21 cellular contexts compared by ENCODE assay signal in genomic region chr19:4748589-4748988, GRCh38. TPM values are rescaled to one million over a fixed set of nuclear protein-coding genes. Genes with fewer than 3 reads are reported as not detected.
DNase-seq lines count a peak whose midpoint lies in the region; TF ChIP-seq lines count a peak whose summit lies in the region.
"Had no signal": no experiment of that assay in that cellular context is flagged by ENCODE, and none has a peak within 500 bp of the region (broad histone marks: within the 10 kb centered on the region; RNA-seq: fewer than 3 reads in every experiment).

No MANE protein-coding gene starts in this region.

- H3K36me3 Mint-ChIP-seq in neural progenitor cell: no peaks in the 10 kb centered on the region

- H3K4me1 ChIP-seq in neural progenitor cell (no peaks in the 10 kb centered on the region), right atrium auricular region (peaks cover 0 to 13% of the 10 kb centered on the region in 2 donors), OCI-LY7 (ENCODE audit: insufficient read depth, low read length, poor library complexity, severe bottlenecking) (no peaks in the 10 kb centered on the region)

- POLR2A ChIA-PET in OCI-LY7 (lab: Charles Lee): no interaction called here

- peaks cover 9% of the 10 kb centered on the region for H3K27me3 Mint-ChIP-seq in neural progenitor cell (ENCODE audit: insufficient read depth, low read depth)

- TF ChIP-seq CTCF in neural progenitor cell (IDR thresholded peaks at IDR 0.05) (no peak), right atrium auricular region (IDR thresholded peaks at IDR 0.05) (no peak), OCI-LY7 (conservative IDR thresholded peaks at IDR 0.05; ENCODE audit: low read length) (no peak)

- H4K20me1 ChIP-seq in neural progenitor cell (ENCODE audit: low read depth) (no peaks in the 10 kb centered on the region), OCI-LY7 (ENCODE audit: insufficient read depth, low read length) (no peaks in the 10 kb centered on the region)

- BruUV-seq in OCI-LY7 (replicated peaks; lab: Mats Ljungman, UMichigan): no TSS peak

- CTCF ChIA-PET in OCI-LY7 (lab: Charles Lee; ENCODE audit: unreplicated experiment): no interaction called here

- H3K4me3 Mint-ChIP-seq in neural progenitor cell: no peak overlapping the region
- H3K4me3 Mint-ChIP-seq: HFFc6; stimulated activated naive CD8-positive, alpha-beta T cell treated with anti-CD3 and anti-CD28 coated beads, Interleukin-15, amount 100 ng/mL, for 72 hours; T-helper 1 cell treated with Interleukin-12 subunit alpha and Interleukin-12 subunit beta and Interleukin-4 antibody, amounts not matched to agents 30 μg/mL and 1 μg/mL, for 36 hours had no signal

- H3K27ac Mint-ChIP-seq in neural progenitor cell: peak overlapping the region; percentile 29
- H3K27ac Mint-ChIP-seq: HFFc6; stimulated activated naive CD8-positive, alpha-beta T cell treated with anti-CD3 and anti-CD28 coated beads, Interleukin-15, amount 100 ng/mL, for 72 hours; T-helper 1 cell treated with Interleukin-12 subunit alpha and Interleukin-12 subunit beta and Interleukin-4 antibody, amounts not matched to agents 30 μg/mL and 1 μg/mL, for 36 hours had no signal

- H2AFZ ChIP-seq in neural progenitor cell (replicated peaks) (no peak overlapping the region), OCI-LY7 (ENCODE audit: low read length) (no peak overlapping the region)

- H3K4me2 ChIP-seq in neural progenitor cell: no peak overlapping the region
- H3K4me2 ChIP-seq in OCI-LY7 (ENCODE audit: low read length): no peak overlapping the region

- H3K4me1 Mint-ChIP-seq in neural progenitor cell: peaks cover 14% of the 10 kb centered on the region
- H3K4me1 Mint-ChIP-seq: stimulated activated naive CD8-positive, alpha-beta T cell treated with anti-CD3 and anti-CD28 coated beads, Interleukin-15, amount 100 ng/mL, for 72 hours had no signal

- H3K27ac ChIP-seq in neural progenitor cell (no peak overlapping the region), right atrium auricular region (no peak overlapping the region), OCI-LY7 (ENCODE audit: low read depth, low read length, poor library complexity, severe bottlenecking) (no peak overlapping the region)
- H3K27ac ChIP-seq: 22Rv1, body of pancreas had no signal

- H3K9ac ChIP-seq in neural progenitor cell: no peak overlapping the region

- H3K79me2 ChIP-seq in neural progenitor cell (ENCODE audit: low read depth) (no peaks in the 10 kb centered on the region), OCI-LY7 (ENCODE audit: insufficient read depth, low read depth, low read length) (no peaks in the 10 kb centered on the region)

- H3K36me3 ChIP-seq in neural progenitor cell (no peaks in the 10 kb centered on the region), right atrium auricular region (no peaks in the 10 kb centered on the region), OCI-LY7 (ENCODE audit: insufficient read depth, low read length) (no peaks in the 10 kb centered on the region)

- DNase-seq in DMS 273 (lab: John Stamatoyannopoulos, UW; ENCODE audit: unreplicated experiment): peak; percentile 33
- no peak for DNase-seq in DMS 273 treated with DMSO at 0.1 percent for 48 hours (lab: John Stamatoyannopoulos, UW)
- peak; percentile 36 for DNase-seq in MV-4-11 (lab: John Stamatoyannopoulos, UW)
- DNase-seq in SHP77 treated with DMSO at 0.1 percent for 48 hours (lab: John Stamatoyannopoulos, UW): peak; percentile 47
- no peak for DNase-seq in neural progenitor cell (ENCODE audit: low spot score)
- DNase-seq in right atrium auricular region (ENCODE audit: low spot score): no peak
- DNase-seq in NCI-H1105 (lab: John Stamatoyannopoulos, UW): no peak
- DNase-seq in OCI-LY7 (ENCODE audit: low spot score): no peak
- DNase-seq: activated CD8-positive, alpha-beta memory T cell treated with anti-CD3 and anti-CD28 coated beads, Interleukin-2, amount 50 U/mL, for 4 hours; activated effector memory CD4-positive, alpha-beta T cell treated with Interleukin-2 at 50 U/mL for 16 hours; AML-193; body of pancreas; GF-D8; HFFc6; midbrain; NCI-H1694 treated with DMSO at 0.1 percent for 48 hours; stimulated activated CD4-positive, alpha-beta T cell treated with anti-CD3 and anti-CD28 coated beads, Interleukin-4, amount 100 ng/mL, for 24 hours; stimulated activated naive CD8-positive, alpha-beta T cell treated with anti-CD3 and anti-CD28 coated beads, Interleukin-15, amount 100 ng/mL, for 72 hours; trophoblast cell had no signal

- no peaks in the 10 kb centered on the region for H3K9me2 ChIP-seq in OCI-LY7 (ENCODE audit: insufficient read depth, low read length)

- H3K9me3 Mint-ChIP-seq in neural progenitor cell: no peaks in the 10 kb centered on the region
- H3K9me3 Mint-ChIP-seq: HFFc6; stimulated activated naive CD8-positive, alpha-beta T cell treated with anti-CD3 and anti-CD28 coated beads, Interleukin-15, amount 100 ng/mL, for 72 hours; T-helper 1 cell treated with Interleukin-12 subunit alpha and Interleukin-12 subunit beta and Interleukin-4 antibody, amounts not matched to agents 30 μg/mL and 1 μg/mL, for 36 hours had no signal

- H3K9me3 ChIP-seq in neural progenitor cell (ENCODE audit: low read depth) (no peaks in the 10 kb centered on the region), right atrium auricular region (no peaks in the 10 kb centered on the region), OCI-LY7 (ENCODE audit: low read length) (no peaks in the 10 kb centered on the region)
- H3K9me3 ChIP-seq: body of pancreas had no signal

- H3K27me3 ChIP-seq in neural progenitor cell: peaks cover 9% of the 10 kb centered on the region
- no peaks in the 10 kb centered on the region for H3K27me3 ChIP-seq in right atrium auricular region
- H3K27me3 ChIP-seq: body of pancreas had no signal

- H3K4me3 ChIP-seq in neural progenitor cell: no peak overlapping the region
- no peak overlapping the region for H3K4me3 ChIP-seq in right atrium auricular region
- no peak overlapping the region for H3K4me3 ChIP-seq in OCI-LY7 (ENCODE audit: low read depth, low read length, poor library complexity, severe bottlenecking)
- H3K4me3 ChIP-seq: body of pancreas had no signal

- no peaks in the 10 kb centered on the region for H3F3A ChIP-seq in neural progenitor cell (ENCODE audit: low read depth)

- intact Hi-C loops in OCI-LY7 (cut with micrococcal nuclease; ENCODE audit: unreplicated experiment): no loop called here

RNA-seq across cellular contexts. Expression of gene DPP9, which starts 24.9 kb away (rescaled TPM):
- total RNA-seq in neural progenitor cell (ENCODE audit: low replicate concordance) (17.1 and 34.7 TPM in 2 replicates), right atrium auricular region (10 to 100 TPM; 36.2 to 50.4 TPM), OCI-LY7 (2022) (56.7 and 63.8 TPM in 2 replicates)
- 25.5 and 40.2 TPM in 2 replicates for total RNA-seq in OCI-LY7 (2014; rRNA removed; shearing (Covaris generic))

RNA-seq across cellular contexts. Expression of gene FEM1A, which starts 42.9 kb away (rescaled TPM):
- total RNA-seq in neural progenitor cell (ENCODE audit: low replicate concordance) (6.9 and 13.9 TPM in 2 replicates), right atrium auricular region (10 to 100 TPM; 30.5 to 51.3 TPM), OCI-LY7 (2022) (14.3 and 15.8 TPM in 2 replicates)
- 11.5 and 17.5 TPM in 2 replicates for total RNA-seq in OCI-LY7 (2014; rRNA removed; shearing (Covaris generic))

Comparison
In these comparisons a context has a peak if more than half of its experiments do, and no peak if none do; other contexts are left out.
1. DNase-seq: peak in DMS 273 (single experiment), MV-4-11 (single experiment) and SHP77 treated with DMSO at 0.1 percent for 48 hours (single experiment); none in DMS 273 treated with DMSO at 0.1 percent for 48 hours (single experiment), neural progenitor cell (single experiment), right atrium auricular region (single experiment), NCI-H1105 (single experiment) and OCI-LY7 (single experiment).